12 cellular contexts compared by ENCODE assay signal in the genomic region with DNA sequence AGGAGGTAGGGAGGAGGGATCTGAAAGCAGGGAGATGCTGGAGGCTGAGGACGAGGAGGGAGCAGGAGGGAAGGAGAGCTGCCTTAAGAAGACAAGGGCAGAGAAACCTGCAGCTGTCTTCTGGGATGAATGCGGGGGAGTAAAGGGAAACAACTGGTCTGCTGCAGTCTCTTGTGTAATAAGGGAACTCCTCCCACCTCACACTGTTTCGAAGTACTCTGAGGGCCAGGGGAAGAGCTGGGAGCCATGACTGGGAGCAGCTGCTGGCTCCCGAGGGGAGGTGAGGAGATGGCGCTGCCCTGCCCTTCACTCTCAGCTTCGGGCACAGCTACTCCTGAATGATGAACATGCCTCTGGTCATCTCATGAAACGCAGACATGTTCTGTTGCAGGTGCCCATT.
A peak's percentile ranks its signal among the peaks of the same experiment; 100 is the strongest.
DNase-seq lines count a peak whose midpoint lies in the region; ATAC-seq and TF ChIP-seq lines count a peak whose summit lies in the region.
"Had no signal": no experiment of that assay in that cellular context is flagged by ENCODE, and none has a peak within 500 bp of the region (broad histone marks: within the 10 kb centered on the region; RNA-seq: fewer than 3 reads in every experiment).

No MANE protein-coding gene starts in this region.

- H3K4me3 ChIP-seq in left ventricle myocardium inferior (no peak overlapping the region), vagina (no peak overlapping the region), coronary artery (no peak overlapping the region)

- peak overlapping the region; percentile 28 for H3K4me3 Mint-ChIP-seq in dendritic cell treated with granulocyte-macrophage colony-stimulating factor and Interleukin-4, amounts not matched to agents 40 ng/mL and 50 ng/mL, for 4 days
- H3K4me3 Mint-ChIP-seq in mesothelial cell of epicardium: no peak overlapping the region
- H3K4me3 Mint-ChIP-seq: T-helper 2 cell treated with Interferon-gamma antibody and Interleukin-4, amounts not matched to agents 5 μg/mL and 100 μg/mL, for 36 hours had no signal

- H3K27me3 ChIP-seq in left ventricle myocardium inferior (ENCODE audit: low read depth) (no peaks in the 10 kb centered on the region), vagina (no peaks in the 10 kb centered on the region)

- H3K27ac ChIP-seq in left ventricle myocardium inferior (replicated peaks): no peak overlapping the region
- H3K27ac ChIP-seq in vagina: peak overlapping the region; percentile 12
- H3K27ac ChIP-seq in coronary artery: no peak overlapping the region

- H3K4me1 ChIP-seq in left ventricle myocardium inferior: peaks cover 8% of the 10 kb centered on the region
- no peaks in the 10 kb centered on the region for H3K4me1 ChIP-seq in vagina

- H3K9me3 ChIP-seq in left ventricle myocardium inferior (replicated peaks): no peaks in the 10 kb centered on the region
- no peaks in the 10 kb centered on the region for H3K9me3 ChIP-seq in vagina

- peaks cover 21% of the 10 kb centered on the region for H3K4me1 Mint-ChIP-seq in dendritic cell treated with granulocyte-macrophage colony-stimulating factor and Interleukin-4, amounts not matched to agents 40 ng/mL and 50 ng/mL, for 4 days (ENCODE audit: low read depth)
- H3K4me1 Mint-ChIP-seq in mesothelial cell of epicardium: peaks cover 3% of the 10 kb centered on the region

- TF ChIP-seq CTCF in left ventricle myocardium inferior (IDR thresholded peaks at IDR 0.05; ENCODE audit: borderline replicate concordance) (no peak), mesothelial cell of epicardium (IDR thresholded peaks at IDR 0.05; ENCODE audit: unreplicated experiment) (no peak), vagina (IDR thresholded peaks at IDR 0.05) (no peak), coronary artery (IDR thresholded peaks at IDR 0.05) (no peak)

- no peaks in the 10 kb centered on the region for H3K27me3 Mint-ChIP-seq in dendritic cell treated with granulocyte-macrophage colony-stimulating factor and Interleukin-4, amounts not matched to agents 40 ng/mL and 50 ng/mL, for 4 days
- H3K27me3 Mint-ChIP-seq in mesothelial cell of epicardium (ENCODE audit: low read depth): no peaks in the 10 kb centered on the region

- no peak for TF ChIP-seq POLR2A in vagina (IDR thresholded peaks at IDR 0.05)

- H3K9me3 Mint-ChIP-seq in dendritic cell treated with granulocyte-macrophage colony-stimulating factor and Interleukin-4, amounts not matched to agents 40 ng/mL and 50 ng/mL, for 4 days: no peaks in the 10 kb centered on the region
- H3K9me3 Mint-ChIP-seq in mesothelial cell of epicardium: no peaks in the 10 kb centered on the region
- H3K9me3 Mint-ChIP-seq: T-helper 2 cell treated with Interferon-gamma antibody and Interleukin-4, amounts not matched to agents 5 μg/mL and 100 μg/mL, for 36 hours had no signal

- DNase-seq in Right ventricle myocardium superior (no peak), left ventricle myocardium inferior (no peak), mesothelial cell of epicardium (ENCODE audit: low spot score in 2 of 2, unreplicated experiment in 2 of 2) (no peak), vagina (ENCODE audit: extremely low spot score in 2 of 2) (peak in 1 of 2 donors; percentile 86), coronary artery (ENCODE audit: low spot score) (no peak)
- DNase-seq: activated gamma-delta T cell, C1 segment of cervical spinal cord, NCI-H2081 treated with DMSO at 0.1 percent for 48 hours had no signal

- peaks cover 77% of the 10 kb centered on the region for H3K36me3 Mint-ChIP-seq in dendritic cell treated with granulocyte-macrophage colony-stimulating factor and Interleukin-4, amounts not matched to agents 40 ng/mL and 50 ng/mL, for 4 days (ENCODE audit: low read depth)
- peaks cover 51% of the 10 kb centered on the region for H3K36me3 Mint-ChIP-seq in mesothelial cell of epicardium

- intact Hi-C loops in Right ventricle myocardium superior (cut with DNase I) (no loop called here), left ventricle myocardium inferior (cut with micrococcal nuclease) (no loop called here), vagina (cut with DNase I) (no loop called here)
- intact Hi-C loops in dendritic cell treated with granulocyte-macrophage colony-stimulating factor and Interleukin-4, amounts not matched to agents 40 ng/mL and 50 ng/mL, for 4 days (cut with micrococcal nuclease): no loop called here

- H3K27ac Mint-ChIP-seq in dendritic cell treated with granulocyte-macrophage colony-stimulating factor and Interleukin-4, amounts not matched to agents 40 ng/mL and 50 ng/mL, for 4 days: no peak overlapping the region
- peak overlapping the region; percentile 67 for H3K27ac Mint-ChIP-seq in mesothelial cell of epicardium
- H3K27ac Mint-ChIP-seq: T-helper 2 cell treated with Interferon-gamma antibody and Interleukin-4, amounts not matched to agents 5 μg/mL and 100 μg/mL, for 36 hours had no signal

- H3K36me3 ChIP-seq in left ventricle myocardium inferior (peaks cover 98% of the 10 kb centered on the region), vagina (peaks cover 0 to 37% of the 10 kb centered on the region in 2 donors)

- peak; percentile 66 for ATAC-seq in Right ventricle myocardium superior (ENCODE audit: poor library complexity)
- no peak for ATAC-seq in GM19023 (IDR thresholded peaks at IDR 0.05; ENCODE audit: unreplicated experiment)
- ATAC-seq in HG03159 (IDR thresholded peaks at IDR 0.05; ENCODE audit: unreplicated experiment): no peak
